22 cellular contexts compared by ENCODE assay signal in genomic region chr9:38651400-38652042, GRCh38. TPM values are rescaled to one million over a fixed set of nuclear protein-coding genes. Genes with fewer than 3 reads are reported as not detected.
DNase-seq lines count a peak whose midpoint lies in the region; ATAC-seq and TF ChIP-seq lines count a peak whose summit lies in the region.
"Had no signal": no experiment of that assay in that cellular context is flagged by ENCODE, and none has a peak within 500 bp of the region (broad histone marks: within the 10 kb centered on the region; RNA-seq: fewer than 3 reads in every experiment).

No MANE protein-coding gene starts in this region.

- no peak overlapping the region for H2BK5ac ChIP-seq in neuronal stem cell (ENCODE audit: low read length)

- H2AFZ ChIP-seq in neuronal stem cell (ENCODE audit: low read length): peak overlapping the region; percentile 30
- H2AFZ ChIP-seq: GM23248 had no signal

- in situ Hi-C loops in brain microvascular endothelial cell (cut with HindIII; ENCODE audit: low pct_ligation_motif_present, low sequenced_read_pairs): no loop called here

- no peak overlapping the region for H2BK120ac ChIP-seq in neuronal stem cell (ENCODE audit: low read depth, low read length)

- ATAC-seq in HG02798 (IDR thresholded peaks at IDR 0.05; ENCODE audit: poor library complexity, unreplicated experiment): peak; percentile 41
- peak; percentile 6 to 74 (median 56) for ATAC-seq in heart left ventricle
- ATAC-seq: Panc1 had no signal

- H3K4me2 ChIP-seq in neuronal stem cell (ENCODE audit: insufficient read depth, low read length, poor library complexity, severe bottlenecking): no peak overlapping the region
- H3K4me2 ChIP-seq: KMS-11 had no signal

- H3K9me3 ChIP-seq in heart left ventricle (no peaks in the 10 kb centered on the region), neuronal stem cell (replicated peaks in 1 of 2; ENCODE audit: control insufficient read depth in 2 of 2, insufficient read depth in 1 of 2, low read depth in 1 of 2, low read length in 2 of 2) (no peaks in the 10 kb centered on the region)
- H3K9me3 ChIP-seq: MG63 had no signal

- no peak overlapping the region for H4K8ac ChIP-seq in neuronal stem cell (ENCODE audit: low read depth, low read length)

- no peak overlapping the region for H3K18ac ChIP-seq in neuronal stem cell (ENCODE audit: low read length)

- H3K14ac ChIP-seq in neuronal stem cell (ENCODE audit: low read length): no peak overlapping the region

- no peak overlapping the region for H2AK5ac ChIP-seq in neuronal stem cell (ENCODE audit: low read depth, low read length)

- no peak overlapping the region for H3K23ac ChIP-seq in neuronal stem cell (ENCODE audit: low read depth, low read length, poor library complexity)

- no peaks in the 10 kb centered on the region for H3K79me1 ChIP-seq in neuronal stem cell (ENCODE audit: low read depth, low read length)

- H3K27me3 ChIP-seq in heart left ventricle (peaks cover 0 to 5% (median 0%) of the 10 kb centered on the region in 9 donors), neuronal stem cell (ENCODE audit: control insufficient read depth in 3 of 3, insufficient read depth in 3 of 3, low read depth in 1 of 3, low read length in 3 of 3) (no peaks in the 10 kb centered on the region), brain microvascular endothelial cell (replicated peaks) (no peaks in the 10 kb centered on the region)
- H3K27me3 ChIP-seq: MG63 had no signal

- H3K36me3 ChIP-seq in heart left ventricle: no peaks in the 10 kb centered on the region
- no peaks in the 10 kb centered on the region for H3K36me3 ChIP-seq in neuronal stem cell (replicated peaks in 1 of 2; ENCODE audit: control insufficient read depth in 2 of 2, insufficient read depth in 2 of 2, low read length in 2 of 2)
- no peaks in the 10 kb centered on the region for H3K36me3 ChIP-seq in brain microvascular endothelial cell (replicated peaks)
- H3K36me3 ChIP-seq: MG63 had no signal

- no peak overlapping the region for H3K4ac ChIP-seq in neuronal stem cell (ENCODE audit: low read length)

- no peak for TF ChIP-seq POLR2A in heart left ventricle (IDR thresholded peaks at IDR 0.05)

- CTCF ChIA-PET in GM10248 (lab: Yijun Ruan, JAX): no interaction called here

- no peak overlapping the region for H4K91ac ChIP-seq in neuronal stem cell (ENCODE audit: low read depth, low read length, poor library complexity)

- H3K4me3 ChIP-seq in heart left ventricle (peak overlapping the region in 5 of 12 donors; percentile 15 to 48 (median 41)), neuronal stem cell (ENCODE audit: low read length in 2 of 2) (no peak overlapping the region), brain microvascular endothelial cell (ENCODE audit: low read depth, low read length) (no peak overlapping the region)
- H3K4me3 ChIP-seq: GM23248, MG63 had no signal

- POLR2A ChIA-PET in GM10248 (lab: Yijun Ruan, JAX): no interaction called here

- no peak overlapping the region for H2BK15ac ChIP-seq in neuronal stem cell (ENCODE audit: low read length)

- no peak overlapping the region for H2BK12ac ChIP-seq in neuronal stem cell (ENCODE audit: low read length)

- WGBS in heart left ventricle, 4 donors: 19 to 24% (median 21%) methylated on average over 8 of the region's 8 CpGs
- no CpG with 5 or more reads among the region's 8 CpGs for WGBS in neuronal stem cell (ENCODE audit: extremely low coverage in 2 of 2, insufficient read length in 2 of 2, insufficient replicate concordance in 1 of 2), 2 donors

- peaks cover 0 to 23% (median 0%) of the 10 kb centered on the region in 12 donors for H3K4me1 ChIP-seq in heart left ventricle
- H3K4me1 ChIP-seq in neuronal stem cell (ENCODE audit: control insufficient read depth in 2 of 2, insufficient read depth in 1 of 2, low read depth in 1 of 2, low read length in 2 of 2): peaks cover 0 to 2% of the 10 kb centered on the region in 2 donors

- TF ChIP-seq CTCF in GM10248 (IDR thresholded peaks at IDR 0.05; ENCODE audit: control extremely low read depth, extremely low read depth, low read depth, missing control alignments): no peak
- no peak for TF ChIP-seq CTCF in heart left ventricle (IDR thresholded peaks at IDR 0.05)
- no peak for TF ChIP-seq CTCF in brain microvascular endothelial cell (IDR thresholded peaks at IDR 0.05; ENCODE audit: low read depth, low read length, missing control alignments)

- DNase-seq in GM10248 (ENCODE audit: extremely low spot score) (peak; percentile 45), heart left ventricle (peak in 2 of 5 donors; percentile 41 to 61), neuronal stem cell (ENCODE audit: low spot score) (no peak), SKM-1 treated with dmso at 0.1 percent for 144 hours (lab: John Stamatoyannopoulos, UW; ENCODE audit: unreplicated experiment) (no peak), cerebellar cortex (ENCODE audit: low spot score) (no peak), brain microvascular endothelial cell (no peak), NCI-H1417 treated with DMSO at 0.1 percent for 48 hours (lab: John Stamatoyannopoulos, UW) (no peak)
- DNase-seq: AML-193; Calu3; CD4-positive, alpha-beta T cell; GM23248; MG63; NCI-H1092 treated with DMSO at 0.1 percent for 48 hours; NCI-H187; NCI-H2171; NCI-H446 treated with DMSO at 0.1 percent for 48 hours; NCI-H748 treated with DMSO at 0.1 percent for 48 hours; SHP77 had no signal

- H3K27ac ChIP-seq in heart left ventricle (peak overlapping the region in 11 of 12 donors; percentile 5 to 94 (median 76)), neuronal stem cell (replicated peaks; ENCODE audit: low read length) (no peak overlapping the region), brain microvascular endothelial cell (no peak overlapping the region)
- H3K27ac ChIP-seq: GM23248, KMS-11 had no signal

- intact Hi-C loops in heart left ventricle (cut with DNase I): loop anchor here in 4 of 10 donors (10.0 kb wide), 2 partner anchors 53 to 57 kb away; no protein-coding TSS in a partner anchor

- H3K9ac ChIP-seq in neuronal stem cell (ENCODE audit: low read depth, low read length, poor library complexity): no peak overlapping the region
- H3K9ac ChIP-seq: GM23248, KMS-11 had no signal

RNA-seq across cellular contexts. Expression of gene ANKRD18A, which starts 31.1 kb away (rescaled TPM):
- total RNA-seq in heart left ventricle: 1 to 10 TPM in 6 of 9 donors, under 1 TPM in 3; 0.20 to 6.8 (median 3.1) TPM
- polyA plus RNA-seq in heart left ventricle: 1 to 10 TPM; 1.3 to 2.2 TPM
- 5.3 TPM for polyA plus RNA-seq in neuronal stem cell (2013, experiment 1 of 2)
- polyA plus RNA-seq in neuronal stem cell (2013, experiment 2 of 2): 6.8 TPM
- total RNA-seq: A673, GM23248 had no signal
- polyA plus RNA-seq: GM23248 had no signal

Comparison
In these comparisons a context has a peak if more than half of its experiments do, and no peak if none do; other contexts are left out.
1. H3K27ac ChIP-seq: peak in heart left ventricle (11 of 12); none in neuronal stem cell (single experiment) and brain microvascular endothelial cell (single experiment).